ENCODE assay signal across 11 cellular contexts in the genomic region with DNA sequence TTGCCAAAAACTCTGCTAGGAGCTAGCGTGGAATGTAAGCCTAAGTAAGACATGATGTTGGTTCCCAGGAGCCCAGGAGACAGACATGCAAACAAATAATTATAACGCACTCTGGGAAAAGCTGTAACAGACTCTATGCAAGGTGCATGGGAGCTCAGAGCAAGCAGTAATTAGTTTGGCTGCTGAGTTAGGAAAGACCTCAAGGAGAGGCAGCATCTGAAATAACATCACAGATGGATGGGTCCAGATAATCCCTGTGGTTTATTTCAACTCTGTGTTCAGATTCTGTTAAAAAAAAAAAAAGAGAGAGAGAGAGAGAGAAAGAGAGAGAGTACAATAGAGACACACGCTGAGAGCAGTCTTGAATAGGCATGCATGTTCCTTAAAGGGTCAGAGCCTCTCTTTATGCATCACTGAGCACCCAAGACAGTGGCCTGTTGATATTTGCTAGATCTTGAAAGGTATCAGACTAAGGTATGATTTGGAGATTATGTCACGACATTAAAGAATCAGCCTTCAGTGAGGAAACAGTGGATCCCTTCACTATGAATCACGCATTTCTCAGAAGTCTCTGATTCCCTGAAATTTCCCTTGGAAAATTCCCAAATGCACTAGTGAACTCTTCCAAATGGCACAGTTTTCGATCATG.
DNase-seq lines count a peak whose midpoint lies in the region; ATAC-seq and TF ChIP-seq lines count a peak whose summit lies in the region.
"Had no signal": no experiment of that assay in that cellular context is flagged by ENCODE, and none has a peak within 500 bp of the region (broad histone marks: within the 10 kb centered on the region; RNA-seq: fewer than 3 reads in every experiment).

No MANE protein-coding gene starts in this region.

- ATAC-seq in GM21390 (IDR thresholded peaks at IDR 0.05; ENCODE audit: unreplicated experiment): no peak
- ATAC-seq in HG03039 (IDR thresholded peaks at IDR 0.05; ENCODE audit: unreplicated experiment): no peak

- no peak for TF ChIP-seq POLR2A in erythroblast (IDR thresholded peaks at IDR 0.05; ENCODE audit: low read length)

- TF ChIP-seq CTCF in AG09309 (IDR thresholded peaks at IDR 0.05; ENCODE audit: control insufficient read depth, insufficient read depth, low read depth, low read length, missing control alignments) (no peak), astrocyte of the cerebellum (IDR thresholded peaks at IDR 0.05; ENCODE audit: low read depth, low read length, missing control alignments) (no peak)

- in situ Hi-C loops in astrocyte of the cerebellum (cut with HindIII; ENCODE audit: low sequenced_read_pairs): no loop called here

- DNase-seq in AG09309 (ENCODE audit: low read depth) (peak; percentile 56), M059J (ENCODE audit: low read depth) (peak; percentile 55), astrocyte of the cerebellum (ENCODE audit: low read depth) (peak; percentile 49), kidney glomerular epithelial cell (lab: John Stamatoyannopoulos, UW) (peak; percentile 83), erythroblast (lab: John Stamatoyannopoulos, UW) (no peak), anterior cingulate cortex (lab: John Stamatoyannopoulos, UW) (no peak)
- DNase-seq: CD4-positive, CD25-positive, alpha-beta regulatory T cell; NCI-H2029 treated with DMSO at 0.1 percent for 48 hours; ovary had no signal

- H3K4me3 ChIP-seq in AG09309 (ENCODE audit: control insufficient read depth, low read depth, low read length) (no peak overlapping the region), astrocyte of the cerebellum (ENCODE audit: low read depth, low read length) (no peak overlapping the region)
- H3K4me3 ChIP-seq: ovary had no signal

Comparison
In these comparisons a context has a peak if more than half of its experiments do, and no peak if none do; other contexts are left out.
1. DNase-seq: peak in AG09309 (single experiment), M059J (single experiment), astrocyte of the cerebellum (single experiment) and kidney glomerular epithelial cell (single experiment); none in erythroblast (0 of 2) and anterior cingulate cortex (0 of 58).